Comparison of ENCODE assay signal across 24 cellular contexts in the genomic region with DNA sequence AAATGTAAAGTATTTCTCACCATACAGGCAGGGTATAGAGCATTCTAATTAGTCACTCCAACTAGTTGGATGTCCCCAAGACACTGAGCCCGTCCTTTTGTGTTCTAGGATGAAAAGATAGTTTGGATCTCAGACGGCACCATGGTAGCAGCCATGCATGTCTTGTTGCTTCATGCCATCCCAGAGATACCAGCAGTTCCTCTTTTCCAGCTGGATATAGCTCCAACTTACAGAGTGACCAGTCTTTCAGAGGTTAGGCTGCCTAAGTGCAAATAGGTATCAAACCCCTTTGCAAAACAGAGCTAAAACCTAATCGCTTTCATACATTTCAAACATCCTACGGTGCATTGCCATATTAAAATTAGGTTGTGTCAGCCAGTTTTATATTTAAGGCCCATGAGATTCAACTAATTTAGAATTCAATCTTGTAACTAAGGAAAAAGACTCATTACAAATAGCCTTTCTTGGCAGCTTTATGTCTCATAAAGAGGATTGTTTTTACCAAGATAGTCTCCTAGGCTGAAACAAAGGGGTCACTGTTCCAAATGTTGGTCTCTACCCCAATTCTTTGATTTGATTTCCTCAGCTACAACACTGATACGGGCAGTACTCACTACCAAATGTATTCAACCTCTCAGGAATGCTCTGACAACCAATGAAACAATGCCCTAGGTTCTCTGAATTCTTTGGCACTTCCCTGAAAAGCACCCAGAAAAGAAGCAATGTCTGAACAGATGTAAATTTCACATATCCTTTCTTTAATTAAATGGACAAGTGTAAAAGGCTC.
"Had no signal": no experiment of that assay in that cellular context is flagged by ENCODE, and none has a peak within 500 bp of the region (broad histone marks: within the 10 kb centered on the region; RNA-seq: fewer than 3 reads in every experiment).

No MANE protein-coding gene starts in this region.

- H2AFZ ChIP-seq: parathyroid adenoma had no signal

- H3K4me3 ChIP-seq: adrenal gland, coronary artery, dorsolateral prefrontal cortex, heart right ventricle, left lung, lung, right atrium auricular region, tibial nerve had no signal

- H3K27ac ChIP-seq: adrenal gland, coronary artery, heart right ventricle, left lung, parathyroid adenoma, right atrium auricular region had no signal

- H3K9ac ChIP-seq: parathyroid adenoma had no signal

- H3K4me1 ChIP-seq: adrenal gland, left lung, parathyroid adenoma, right atrium auricular region had no signal

- H3K9me3 ChIP-seq: adrenal gland, heart right ventricle, left lung, right atrium auricular region, tibial nerve had no signal

- H3K27me3 ChIP-seq: adrenal gland, right atrium auricular region, tibial nerve had no signal

- DNase-seq: activated CD4-positive, alpha-beta T cell treated with anti-CD3 and anti-CD28 coated beads for 4 hours; activated CD4-positive, alpha-beta T cell treated with anti-CD3 and anti-CD28 coated beads, Interleukin-2, amount 50 U/mL, for 48 hours; activated CD8-positive, alpha-beta memory T cell treated with anti-CD3 and anti-CD28 coated beads for 24 hours; activated effector memory CD4-positive, alpha-beta T cell treated with anti-CD3 and anti-CD28 coated beads, Interleukin-2, amount 50 U/mL, for 16 hours; activated naive CD4-positive, alpha-beta T cell treated with anti-CD3 and anti-CD28 coated beads for 36 hours; activated naive CD8-positive, alpha-beta T cell treated with anti-CD3 and anti-CD28 coated beads for 36 hours; activated T-cell treated with anti-CD3 and anti-CD28 coated beads, Interleukin-2, amount 50 U/mL, for 1 hour; adrenal gland; aorta; dorsolateral prefrontal cortex; effector memory CD4-positive, alpha-beta T cell; erythroblast; heart right ventricle; left lung; naive B cell; nephron progenitor cell; nucleus accumbens; stimulated activated naive CD4-positive, alpha-beta T cell had no signal

- FAIRE-seq: islet of Langerhans had no signal

- ATAC-seq: heart right ventricle, left lung had no signal

- H3K36me3 ChIP-seq: adrenal gland, heart right ventricle, left lung, right atrium auricular region, tibial nerve had no signal

- H3K79me2 ChIP-seq: parathyroid adenoma had no signal
